ENCODE assay signal across 18 cellular contexts in genomic region chr15:60093273-60094067, GRCh38.
DNase-seq lines count a peak whose midpoint lies in the region; ATAC-seq, FAIRE-seq and TF ChIP-seq lines count a peak whose summit lies in the region.
"Had no signal": no experiment of that assay in that cellular context is flagged by ENCODE, and none has a peak within 500 bp of the region (broad histone marks: within the 10 kb centered on the region; RNA-seq: fewer than 3 reads in every experiment).

No MANE protein-coding gene starts in this region.

- no peaks in the 10 kb centered on the region for H3K79me2 ChIP-seq in HepG2 (ENCODE audit: insufficient read depth, low read length)

- no peak overlapping the region for H3K9ac ChIP-seq in HepG2 (ENCODE audit: insufficient read depth, low read depth, low read length)

- in situ Hi-C loops in HepG2 (cut with HindIII; ENCODE audit: extremely low pct_ligation_motif_present, low pct_unique_long_range_greater_than_20kb): no loop called here

- H3K36me3 ChIP-seq in MG63 (no peaks in the 10 kb centered on the region), RWPE2 (ENCODE audit: low read depth) (no peaks in the 10 kb centered on the region), HepG2 (replicated peaks in 1 of 2; ENCODE audit: control insufficient read depth in 1 of 2, insufficient read depth in 2 of 2, low read length in 2 of 2) (no peaks in the 10 kb centered on the region)
- H3K36me3 ChIP-seq: Peyer's patch, suprapubic skin had no signal

- 0 out of 2 replicates have a peak, but pooled peaks cover 10% of the 10 kb centered on the region for H3K9me3 ChIP-seq in MG63
- H3K9me3 ChIP-seq in RWPE2 (ENCODE audit: severe bottlenecking): no peaks in the 10 kb centered on the region
- no peaks in the 10 kb centered on the region for H3K9me3 ChIP-seq in HepG2 (ENCODE audit: low read length)
- H3K9me3 ChIP-seq: Peyer's patch, suprapubic skin had no signal

- H3K27ac ChIP-seq in RWPE2 (ENCODE audit: poor library complexity, severe bottlenecking) (no peak overlapping the region), HepG2 (ENCODE audit: extremely low read length, insufficient read depth, low read length) (no peak overlapping the region)
- H3K27ac ChIP-seq: Peyer's patch, suprapubic skin had no signal

- POLR2A ChIA-PET in HepG2 (lab: Yijun Ruan, JAX): no interaction called here

- FAIRE-seq in HepG2 (lab: Jason Lieb, UNC) (no peak), frontal cortex (lab: Jason Lieb, UNC) (no peak)
- FAIRE-seq: astrocyte had no signal

- no TSS peak for BruUV-seq in HepG2 (replicated peaks; lab: Mats Ljungman, UMichigan)

- intact Hi-C loops in HepG2 (cut with micrococcal nuclease; ENCODE audit: unreplicated experiment) (no loop called here), posterior vena cava (cut with DNase I) (no loop called here)

- H4K20me1 ChIP-seq in HepG2 (ENCODE audit: insufficient read depth, low read length): no peaks in the 10 kb centered on the region

- ATAC-seq in RWPE2 (ENCODE audit: low read depth): peak; percentile 7; the same call in 2 of the 3 replicates
- peak; percentile 92 for ATAC-seq in HepG2
- no peak for ATAC-seq in HG03045 (IDR thresholded peaks at IDR 0.05; ENCODE audit: unreplicated experiment)
- ATAC-seq: GM23338, WTC11 had no signal

- TF ChIP-seq EP300 in HepG2 (IDR thresholded peaks at IDR 0.05; ENCODE audit: low read depth in 2 of 2, low read length in 2 of 2): peak in 1 of 2 experiments; percentile 23; a peak in 1 of 4 replicates
- no peak for TF ChIP-seq EP300 in HepG2 (CRISPR knock-in tag; IDR thresholded peaks at IDR 0.05; ENCODE audit: borderline replicate concordance)

- peak; percentile 35 for DNase-seq in A172 (ENCODE audit: low spot score)
- DNase-seq in MG63: peak; percentile 75
- no peak for DNase-seq in RWPE2 (ENCODE audit: low spot score)
- DNase-seq in HepG2 (ENCODE audit: low spot score): peak; percentile 59
- DNase-seq in posterior vena cava (ENCODE audit: low spot score): no peak
- DNase-seq in frontal cortex (ENCODE audit: low spot score in 2 of 2): no peak
- DNase-seq in NOMO-1 (lab: John Stamatoyannopoulos, UW; ENCODE audit: unreplicated experiment in 2 of 2): no peak
- DNase-seq: ACHN; activated effector memory CD4-positive, alpha-beta T cell treated with anti-CD3 and anti-CD28 coated beads, Interleukin-2, amount 50 U/mL, for 16 hours; cortex of kidney; naive B cell; Peyer's patch; SW 1271 had no signal

- CTCF ChIA-PET in HepG2 (lab: Yijun Ruan, JAX; ENCODE audit: low intra/inter-chr PET ratio, low total read pairs): no interaction called here

- no peak for TF ChIP-seq CTCF in RWPE2 (IDR thresholded peaks at IDR 0.05; ENCODE audit: poor library complexity, severe bottlenecking)
- TF ChIP-seq CTCF in HepG2 (CRISPR knock-in tag; IDR thresholded peaks at IDR 0.05): no peak

- 0% methylated on average over 4 of the region's 4 CpGs for WGBS in HepG2 (ENCODE audit: low lambda C conversion rate)

- H3K4me2 ChIP-seq in HepG2 (ENCODE audit: low read depth, low read length): no peak overlapping the region
- H3K4me2 ChIP-seq: GM23338 had no signal

- H3K27me3 ChIP-seq in MG63 (no peaks in the 10 kb centered on the region), RWPE2 (ENCODE audit: insufficient read depth, poor library complexity, severe bottlenecking) (no peaks in the 10 kb centered on the region), HepG2 (ENCODE audit: control insufficient read depth in 1 of 2, insufficient read depth in 2 of 2, low read length in 2 of 2) (no peaks in the 10 kb centered on the region; a peak in 1 of 5 replicates)
- H3K27me3 ChIP-seq: Peyer's patch had no signal

- TF ChIP-seq RAD21 in HepG2 (CRISPR knock-in tag; IDR thresholded peaks at IDR 0.05): no peak

- no peak for TF ChIP-seq POLR2A in HepG2 (IDR thresholded peaks at IDR 0.05; ENCODE audit: insufficient read depth in 1 of 2, low read depth in 2 of 2, low read length in 2 of 2)

- peaks cover 17% of the 10 kb centered on the region for H3K4me1 ChIP-seq in RWPE2 (ENCODE audit: insufficient read depth, poor library complexity, severe bottlenecking)
- H3K4me1 ChIP-seq in HepG2 (ENCODE audit: insufficient read depth, low read length): peaks cover 23% of the 10 kb centered on the region
- H3K4me1 ChIP-seq: Peyer's patch, suprapubic skin had no signal

- H2AFZ ChIP-seq in HepG2 (ENCODE audit: low read length): no peak overlapping the region
- H2AFZ ChIP-seq: GM23338 had no signal

- H3K4me3 ChIP-seq in MG63: no peak overlapping the region
- no peak overlapping the region for H3K4me3 ChIP-seq in RWPE2 (ENCODE audit: severe bottlenecking)
- no peak overlapping the region for H3K4me3 ChIP-seq in HepG2 (replicated peaks in 1 of 3; ENCODE audit: insufficient read depth in 1 of 3, low read depth in 2 of 3, low read length in 3 of 3)
- H3K4me3 ChIP-seq: GM23338, Peyer's patch, suprapubic skin had no signal

TF ChIP-seq in HepG2, 621 proteins besides CTCF, POLR2A, EP300 and RAD21 (continues in another document):
- TF ChIP-seq TFAP4 (IDR thresholded peaks at IDR 0.05; ENCODE audit: borderline replicate concordance, low read depth) (peak; percentile 78), HIC2 (CRISPR knock-in tag; IDR thresholded peaks at IDR 0.05; ENCODE audit: low read depth) (peak; percentile 58; the same call in 1 of the 2 replicates), RBAK (CRISPR knock-in tag; IDR thresholded peaks at IDR 0.05) (no peak), KLF9 (CRISPR knock-in tag; IDR thresholded peaks at IDR 0.05; ENCODE audit: low read depth) (no peak), BHLHE40 (IDR thresholded peaks at IDR 0.05; ENCODE audit: low read length) (peak; percentile 49; the same call in 1 of the 2 replicates), ZNF513 (CRISPR knock-in tag; conservative IDR thresholded peaks at IDR 0.05) (no peak), POGK (CRISPR knock-in tag; conservative IDR thresholded peaks at IDR 0.05) (no peak), TBX3 (IDR thresholded peaks at IDR 0.05; ENCODE audit: borderline replicate concordance) (peak; percentile 95), HNF4A (CRISPR knock-in tag; IDR thresholded peaks at IDR 0.05) (peak; percentile 72), ZNF605 (CRISPR knock-in tag; IDR thresholded peaks at IDR 0.05) (no peak), HNF4G (IDR thresholded peaks at IDR 0.05; ENCODE audit: borderline replicate concordance, low read depth, low read length) (peak; percentile 68; the same call in 1 of the 2 replicates), HNF4G (CRISPR knock-in tag; IDR thresholded peaks at IDR 0.05; ENCODE audit: borderline replicate concordance, low read depth) (no peak), SOX5 (CRISPR knock-in tag; IDR thresholded peaks at IDR 0.05; ENCODE audit: borderline replicate concordance) (peak; percentile 68), PLRG1 (conservative IDR thresholded peaks at IDR 0.05) (no peak), ZNF850 (CRISPR knock-in tag; conservative IDR thresholded peaks at IDR 0.05) (no peak), NR2F2 (IDR thresholded peaks at IDR 0.05; ENCODE audit: borderline replicate concordance, low read depth) (peak; percentile 68), FOXP1 (IDR thresholded peaks at IDR 0.05) (no peak), FOXP1 (CRISPR knock-in tag; IDR thresholded peaks at IDR 0.05) (no peak), MBD4 (IDR thresholded peaks at IDR 0.05; ENCODE audit: borderline replicate concordance, low read length) (no peak)

Comparison
In these comparisons a context has a peak if more than half of its experiments do, and no peak if none do; other contexts are left out.
1. DNase-seq: peak in A172 (single experiment), MG63 (single experiment) and HepG2 (single experiment); none in RWPE2 (single experiment), posterior vena cava (single experiment), frontal cortex (0 of 2) and NOMO-1 (0 of 2).